ENCODE assay signal across 15 cellular contexts in the genomic region with DNA sequence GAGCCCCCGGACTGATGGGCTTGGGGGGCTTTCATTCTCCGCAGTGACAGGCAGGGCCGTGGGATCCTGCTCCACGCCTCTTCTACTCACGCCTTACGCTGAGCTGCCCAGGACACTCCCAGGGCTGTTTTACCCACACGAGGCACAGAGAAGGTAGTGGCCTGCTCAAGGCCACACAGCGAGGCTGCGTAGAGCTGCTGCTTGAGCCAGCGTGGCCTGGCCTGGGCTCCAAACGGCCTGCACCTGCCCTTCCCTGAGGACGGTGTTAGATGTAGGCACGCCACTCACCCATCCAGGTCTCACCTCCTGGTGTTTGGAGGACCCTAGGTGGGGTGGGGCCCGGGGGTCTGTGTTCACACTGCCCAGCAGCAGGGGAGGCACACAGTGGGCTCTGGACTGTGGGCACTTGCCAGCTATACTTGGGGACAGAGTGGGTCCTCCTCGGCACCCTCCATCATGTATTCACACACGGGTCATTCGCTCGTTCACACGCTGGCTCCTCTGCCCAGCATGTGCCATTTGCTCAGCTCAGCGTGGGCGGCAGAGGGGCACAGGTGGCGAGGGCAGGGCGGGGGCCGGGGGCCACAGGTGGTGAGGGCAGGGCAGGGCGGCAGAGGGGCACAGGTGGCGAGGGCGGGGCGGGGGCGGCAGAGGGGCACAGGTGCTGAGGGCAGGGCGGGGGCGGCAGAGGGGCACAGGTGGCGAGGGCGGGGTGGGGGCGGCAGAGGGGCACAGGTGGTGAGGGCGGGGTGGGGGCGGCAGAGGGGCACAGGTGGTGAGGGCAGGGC. TPM values are rescaled to one million over a fixed set of nuclear protein-coding genes. Genes with fewer than 3 reads are reported as not detected.
DNase-seq lines count a peak whose midpoint lies in the region; ATAC-seq, FAIRE-seq and TF ChIP-seq lines count a peak whose summit lies in the region.
"Had no signal": no experiment of that assay in that cellular context is flagged by ENCODE, and none has a peak within 500 bp of the region (broad histone marks: within the 10 kb centered on the region; RNA-seq: fewer than 3 reads in every experiment).

No MANE protein-coding gene starts in this region.

- peak overlapping the region; percentile 44 for H3K27ac Mint-ChIP-seq in Caco-2 (ENCODE audit: unreplicated experiment)
- H3K27ac Mint-ChIP-seq: CD8-positive, alpha-beta T cell had no signal

- no peaks in the 10 kb centered on the region for H3K9me3 ChIP-seq in A549
- no peaks in the 10 kb centered on the region for H3K9me3 ChIP-seq in Caco-2
- no peaks in the 10 kb centered on the region for H3K9me3 ChIP-seq in neuronal stem cell (replicated peaks in 1 of 2; ENCODE audit: control insufficient read depth in 2 of 2, insufficient read depth in 1 of 2, low read depth in 1 of 2, low read length in 2 of 2)
- no peaks in the 10 kb centered on the region for H3K9me3 ChIP-seq in transverse colon

- TF ChIP-seq POLR2A in A549 (IDR thresholded peaks at IDR 0.05; ENCODE audit: low read length) (no peak), transverse colon (IDR thresholded peaks at IDR 0.05) (no peak)

- intact Hi-C loops in Caco-2 (cut with micrococcal nuclease; ENCODE audit: unreplicated experiment) = no loop called here
- intact Hi-C loops in transverse colon (cut with DNase I; ENCODE audit: low total_unique reads) = no loop called here

- H3K4me1 Mint-ChIP-seq in Caco-2 (ENCODE audit: low read depth, unreplicated experiment) = peaks cover 21% of the 10 kb centered on the region
- H3K4me1 Mint-ChIP-seq: CD14-positive monocyte had no signal

- H2BK12ac ChIP-seq in neuronal stem cell (ENCODE audit: low read length) = no peak overlapping the region

- ATAC-seq in A549 (no peak), HG02973 (IDR thresholded peaks at IDR 0.05; ENCODE audit: unreplicated experiment) (no peak)
- ATAC-seq: CD8-positive, alpha-beta T cell; HCT116 had no signal

- in situ Hi-C loops in transverse colon (cut with MboI; ENCODE audit: low pct_ligation_motif_present in 1 of 4, low pct_unique_long_range_greater_than_20kb in 1 of 4, low sequenced_read_pairs in 3 of 4) = no loop called here

- H2AK5ac ChIP-seq in neuronal stem cell (ENCODE audit: low read depth, low read length) = peak overlapping the region; percentile 95

- H2BK120ac ChIP-seq in neuronal stem cell (ENCODE audit: low read depth, low read length) = no peak overlapping the region

- H3K4me1 ChIP-seq in A549 (no peaks in the 10 kb centered on the region), Caco-2 (peaks cover 32% of the 10 kb centered on the region), neuronal stem cell (ENCODE audit: control insufficient read depth in 2 of 2, insufficient read depth in 1 of 2, low read depth in 1 of 2, low read length in 2 of 2) (peaks cover 9 to 17% of the 10 kb centered on the region in 2 donors), transverse colon (peaks cover 0 to 7% (median 0%) of the 10 kb centered on the region in 4 donors)

- peak overlapping the region; percentile 53 for H2BK5ac ChIP-seq in neuronal stem cell (ENCODE audit: low read length)

- H3K4me3 ChIP-seq in A549 (no peak overlapping the region), Caco-2 (ENCODE audit: low read depth, low read length) (no peak overlapping the region), neuronal stem cell (ENCODE audit: low read length in 2 of 2) (no peak overlapping the region), transverse colon (no peak overlapping the region)

- no peak for FAIRE-seq in A549 (lab: Jason Lieb, UNC)

- WGBS in A549 (ENCODE audit: missing lambda C conversion rate) = 58% methylated on average over 9 of the region's 36 CpGs
- WGBS in neuronal stem cell (ENCODE audit: extremely low coverage in 2 of 2, insufficient read length in 2 of 2, insufficient replicate concordance in 1 of 2), 2 donors = no CpG with 5 or more reads among the region's 36 CpGs
- 81% methylated on average over 17 of the region's 36 CpGs; no CpG with 5 or more reads in 1 of the 2 donors for WGBS in transverse colon (ENCODE audit: low coverage in 1 of 2), 2 donors

- peak overlapping the region; percentile 65 for H3K23ac ChIP-seq in neuronal stem cell (ENCODE audit: low read depth, low read length, poor library complexity)

- H3K4me3 Mint-ChIP-seq in Caco-2 (ENCODE audit: unreplicated experiment) = no peak overlapping the region
- H3K4me3 Mint-ChIP-seq: CD14-positive monocyte; CD8-positive, alpha-beta T cell had no signal

- H3K36me3 ChIP-seq in Caco-2 (ENCODE audit: control insufficient read depth, insufficient read depth, low read length) (no peaks in the 10 kb centered on the region), neuronal stem cell (replicated peaks in 1 of 2; ENCODE audit: control insufficient read depth in 2 of 2, insufficient read depth in 2 of 2, low read length in 2 of 2) (no peaks in the 10 kb centered on the region), transverse colon (no peaks in the 10 kb centered on the region)

- TF ChIP-seq CTCF in A549 (IDR thresholded peaks at IDR 0.05) (no peak), Caco-2 (IDR thresholded peaks at IDR 0.05; ENCODE audit: insufficient read depth in 1 of 2, low read depth in 1 of 2, low read length in 1 of 2, severe bottlenecking in 1 of 2, unreplicated experiment in 1 of 2) (no peak), transverse colon (IDR thresholded peaks at IDR 0.05) (no peak)

- H3K4me2 ChIP-seq in A549 = no peak overlapping the region
- H3K4me2 ChIP-seq in neuronal stem cell (ENCODE audit: insufficient read depth, low read length, poor library complexity, severe bottlenecking) = no peak overlapping the region

- no peak overlapping the region for H3K9ac ChIP-seq in neuronal stem cell (ENCODE audit: low read depth, low read length, poor library complexity)

- H3K18ac ChIP-seq in neuronal stem cell (ENCODE audit: low read length) = no peak overlapping the region

- POLR2A ChIA-PET in A549 (lab: Yijun Ruan, JAX) (no interaction called here), Caco-2 (lab: Charles Lee) (interaction anchor here (1.4 kb wide), 1 partner anchor 15 kb away, joined by 4 read pairs; no protein-coding TSS in a partner anchor)

- H3K27me3 Mint-ChIP-seq in Caco-2 (ENCODE audit: insufficient read depth, unreplicated experiment) = no peaks in the 10 kb centered on the region

- no peak overlapping the region for H4K91ac ChIP-seq in neuronal stem cell (ENCODE audit: low read depth, low read length, poor library complexity)

- TF ChIP-seq EP300 in A549 (IDR thresholded peaks at IDR 0.05) (no peak), transverse colon (IDR thresholded peaks at IDR 0.05; ENCODE audit: low read depth) (no peak)

- H2AFZ ChIP-seq in neuronal stem cell (ENCODE audit: low read length) = no peak overlapping the region

- H4K8ac ChIP-seq in neuronal stem cell (ENCODE audit: low read depth, low read length) = no peak overlapping the region

- BruUV-seq in Caco-2 (replicated peaks; lab: Mats Ljungman, UMichigan) = no TSS peak

- H3K36me3 Mint-ChIP-seq in Caco-2 (ENCODE audit: insufficient read depth, unreplicated experiment) = no peaks in the 10 kb centered on the region
- H3K36me3 Mint-ChIP-seq: CD14-positive monocyte; CD8-positive, alpha-beta T cell had no signal

- H3K27ac ChIP-seq in A549 (no peak overlapping the region), neuronal stem cell (replicated peaks; ENCODE audit: low read length) (no peak overlapping the region), transverse colon (no peak overlapping the region)

- no peak for TF ChIP-seq RAD21 in A549 (conservative IDR thresholded peaks at IDR 0.05 in 1 of 2, IDR thresholded peaks at IDR 0.05 in 1 of 2)

- no peak overlapping the region for H3K4ac ChIP-seq in neuronal stem cell (ENCODE audit: low read length)

- H3K27me3 ChIP-seq in Caco-2 (replicated peaks; ENCODE audit: control insufficient read depth, insufficient read depth, low read length) (no peaks in the 10 kb centered on the region), neuronal stem cell (ENCODE audit: control insufficient read depth in 3 of 3, insufficient read depth in 3 of 3, low read depth in 1 of 3, low read length in 3 of 3) (peaks cover 0 to 37% (median 0%) of the 10 kb centered on the region in 3 experiments), transverse colon (peaks cover 20% of the 10 kb centered on the region)

- peak overlapping the region; percentile 31 for H3K14ac ChIP-seq in neuronal stem cell (ENCODE audit: low read length)

- no peaks in the 10 kb centered on the region for H3K79me1 ChIP-seq in neuronal stem cell (ENCODE audit: low read depth, low read length)

- CTCF ChIA-PET in A549 (lab: Yijun Ruan, JAX) = interaction anchor here (0.5 to 1.2 kb wide), 4 partner anchors 32 to 482 kb away, joined by 3 to 5 read pairs (median 3); no protein-coding TSS in a partner anchor
- CTCF ChIA-PET in Caco-2 (lab: Charles Lee) = interaction anchor here (0.7 kb wide), 1 partner anchor 54 kb away, joined by 4 read pairs; no protein-coding TSS in a partner anchor

- no peaks in the 10 kb centered on the region for H3K9me3 Mint-ChIP-seq in Caco-2 (ENCODE audit: unreplicated experiment)
- H3K9me3 Mint-ChIP-seq: CD8-positive, alpha-beta T cell had no signal

- peak overlapping the region; percentile 75 for H2BK15ac ChIP-seq in neuronal stem cell (ENCODE audit: low read length)

- DNase-seq in A549 (ENCODE audit: low read depth in 1 of 2, low spot score in 1 of 2) = no peak
- DNase-seq in Caco-2 = no peak
- DNase-seq in NCI-H2171 treated with DMSO at 0.1 percent for 48 hours (lab: John Stamatoyannopoulos, UW) = peak; percentile 91
- DNase-seq in neuronal stem cell (ENCODE audit: low spot score) = no peak
- DNase-seq in transverse colon = no peak
- DNase-seq in HT-29 (ENCODE audit: low spot score) = no peak
- DNase-seq: CD8-positive, alpha-beta T cell; COR-L47 had no signal

RNA-seq across cellular contexts. Expression of a gene that starts 18.4 kb away (rescaled TPM):
- polyA plus RNA-seq in A549 (2011; rRNA removed) (not detected in 2 replicates), A549 (2017; fragmentation: RNase III; extraction: RNeasy Plus Mini Kit Qiagen cat#74134 plus additional on column Dnase treatment) (not detected in 3 replicates)
- not detected in 2 replicates for polyA plus RNA-seq in A549 (2012; cell fraction: cytosol; rRNA removed)
- polyA plus RNA-seq in A549 (2012; cell fraction: nucleus; rRNA removed) = not detected in 2 replicates
- polyA minus RNA-seq in A549 (2011; rRNA and poly(A)+ RNA removed) = not detected in 2 replicates
- total RNA-seq in Caco-2 (2022) (39.2 and 40.5 TPM in 2 replicates), transverse colon (1 to 10 TPM in 3 of 4 donors, under 1 TPM in 1; 0.75 to 9.4 (median 4.3) TPM)
- not detected for polyA plus RNA-seq in neuronal stem cell (2013, experiment 1 of 2)
- not detected for polyA plus RNA-seq in neuronal stem cell (2013, experiment 2 of 2)
- 24.4 and 26.7 TPM in 2 replicates for total RNA-seq in HT-29 (2014; rRNA removed; shearing (Covaris generic))
- total RNA-seq: A673; CD8-positive, alpha-beta T cell; Daoy; H4 had no signal
- polyA plus RNA-seq: BJ, CD14-positive monocyte had no signal

RNA-seq across cellular contexts. Expression of a gene that starts 30.0 kb away (rescaled TPM):
- polyA plus RNA-seq in A549 (2011; rRNA removed) (0.21 and 0.22 TPM in 2 replicates), A549 (2017; fragmentation: RNase III; extraction: RNeasy Plus Mini Kit Qiagen cat#74134 plus additional on column Dnase treatment) (0.45 to 0.82 TPM (median 0.72 TPM) in 3 replicates)
- 0.32 and 0.52 TPM in 2 replicates for polyA plus RNA-seq in A549 (2012; cell fraction: cytosol; rRNA removed)
- 0.28 and 0.49 TPM in 2 replicates for polyA plus RNA-seq in A549 (2012; cell fraction: nucleus; rRNA removed)
- 0.29 TPM in 2 replicates for polyA minus RNA-seq in A549 (2011; rRNA and poly(A)+ RNA removed)
- total RNA-seq in Caco-2 (2022) (0.12 and 0.25 TPM in 2 replicates), transverse colon (not detected)
- 0.08 TPM for polyA plus RNA-seq in neuronal stem cell (2013, experiment 1 of 2)
- 0.11 TPM for polyA plus RNA-seq in neuronal stem cell (2013, experiment 2 of 2)
- 0.05 and 0.13 TPM in 2 replicates for total RNA-seq in HT-29 (2014; rRNA removed; shearing (Covaris generic))
- total RNA-seq: A673; CD8-positive, alpha-beta T cell; Daoy had no signal
- polyA plus RNA-seq: BJ, CD14-positive monocyte had no signal

RNA-seq across cellular contexts. Expression of a gene that starts 38.7 kb away (rescaled TPM):
- polyA plus RNA-seq in A549 (2011; rRNA removed) = 3.9 and 5.0 TPM in 2 replicates
- 5.9 and 7.3 TPM in 2 replicates for polyA plus RNA-seq in A549 (2012; cell fraction: cytosol; rRNA removed)
- 9.4 and 10.5 TPM in 2 replicates for polyA plus RNA-seq in A549 (2012; cell fraction: nucleus; rRNA removed)
- polyA plus RNA-seq in A549 (2017; fragmentation: RNase III; extraction: RNeasy Plus Mini Kit Qiagen cat#74134 plus additional on column Dnase treatment) = 5.6 to 7.7 TPM (median 6.6 TPM) in 3 replicates
- 6.1 and 7.1 TPM in 2 replicates for polyA minus RNA-seq in A549 (2011; rRNA and poly(A)+ RNA removed)
- total RNA-seq in Caco-2 (2022) = 30.7 and 36.4 TPM in 2 replicates
- 15.0 TPM for polyA plus RNA-seq in neuronal stem cell (2013, experiment 1 of 2)
- polyA plus RNA-seq in neuronal stem cell (2013, experiment 2 of 2) = 14.9 TPM
- total RNA-seq in transverse colon = 10 to 100 TPM in 1 of 4 donors, 1 to 10 TPM in 3; 3.7 to 10.1 (median 8.5) TPM
- 9.5 and 9.8 TPM in 2 replicates for total RNA-seq in HT-29 (2014; rRNA removed; shearing (Covaris generic))

RNA-seq across cellular contexts. Expression of a gene that starts 58.8 kb away (rescaled TPM):
- 3,697 and 4,026 TPM in 2 replicates for polyA plus RNA-seq in A549 (2011; rRNA removed)
- 8,308 and 13,239 TPM in 2 replicates for polyA plus RNA-seq in A549 (2012; cell fraction: cytosol; rRNA removed)
- 5,168 and 6,855 TPM in 2 replicates for polyA plus RNA-seq in A549 (2012; cell fraction: nucleus; rRNA removed)
- 2,862 to 2,938 TPM (median 2,871 TPM) in 3 replicates for polyA plus RNA-seq in A549 (2017; fragmentation: RNase III; extraction: RNeasy Plus Mini Kit Qiagen cat#74134 plus additional on column Dnase treatment)
- polyA minus RNA-seq in A549 (2011; rRNA and poly(A)+ RNA removed) = 804 and 936 TPM in 2 replicates
- total RNA-seq in Caco-2 (2022) = 4,496 and 4,723 TPM in 2 replicates
- polyA plus RNA-seq in neuronal stem cell (2013, experiment 1 of 2) = 3,158 TPM
- polyA plus RNA-seq in neuronal stem cell (2013, experiment 2 of 2) = 3,117 TPM
- total RNA-seq in transverse colon = 1,000 to 10,000 TPM in 3 of 4 donors, 100 to 1,000 TPM in 1; 585 to 2,728 (median 1,375) TPM
- 3,073 and 3,139 TPM in 2 replicates for total RNA-seq in HT-29 (2014; rRNA removed; shearing (Covaris generic))
